In genomic region chr20:18004389-18005031, GRCh38 we compare ENCODE assay signal across 1 cellular context.
TF ChIP-seq lines count a peak whose summit lies in the region.

No MANE protein-coding gene starts in this region.

TF ChIP-seq in IMR-90, 13 proteins besides CTCF, POLR2A, EP300 and RAD21:
- TF ChIP-seq RCOR1 (IDR thresholded peaks at IDR 0.05; ENCODE audit: insufficient replicate concordance, low read length) (no peak), BHLHE40 (IDR thresholded peaks at IDR 0.05; ENCODE audit: low read depth, low read length) (no peak), CEBPB (IDR thresholded peaks at IDR 0.05; ENCODE audit: low read depth, low read length) (no peak), FOS (IDR thresholded peaks at IDR 0.05; ENCODE audit: low read depth, low read length) (no peak), MXI1 (IDR thresholded peaks at IDR 0.05; ENCODE audit: borderline replicate concordance, low read depth, low read length) (no peak), ELK1 (IDR thresholded peaks at IDR 0.05; ENCODE audit: borderline replicate concordance, low read depth, low read length) (no peak), USF2 (IDR thresholded peaks at IDR 0.05; ENCODE audit: low read depth, low read length) (no peak), CHD1 (IDR thresholded peaks at IDR 0.05; ENCODE audit: low read depth, low read length) (no peak), MAZ (IDR thresholded peaks at IDR 0.05; ENCODE audit: borderline replicate concordance, low read depth, low read length) (no peak), RFX5 (IDR thresholded peaks at IDR 0.05; ENCODE audit: low read depth, low read length) (no peak), SMC3 (IDR thresholded peaks at IDR 0.05; ENCODE audit: low read depth, low read length) (no peak), NFE2L2 (IDR thresholded peaks at IDR 0.05; ENCODE audit: low read depth, low read length) (no peak), MAFK (IDR thresholded peaks at IDR 0.05; ENCODE audit: low read depth, low read length) (no peak)
